Comparison of ENCODE assay signal across 1 cellular context in the genomic region with DNA sequence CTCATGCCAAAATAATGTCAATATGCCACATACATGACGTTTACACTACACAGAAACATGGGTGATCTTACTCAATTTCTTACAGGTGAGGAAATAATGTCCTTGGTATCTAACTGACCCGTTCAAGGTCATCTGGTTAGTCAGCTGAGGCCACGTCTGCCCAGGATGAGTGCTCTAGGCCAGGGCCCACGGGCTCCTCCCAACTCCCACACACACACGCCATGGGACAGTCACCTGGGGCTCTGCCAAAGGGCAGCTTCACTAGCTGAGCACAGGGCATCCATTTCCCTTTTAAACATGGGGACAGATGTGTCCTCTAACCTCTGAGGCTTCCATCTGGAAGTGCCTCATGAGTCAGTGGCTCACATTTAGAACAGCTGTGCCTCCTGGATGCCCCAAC.
TF ChIP-seq lines count a peak whose summit lies in the region.

No MANE protein-coding gene starts in this region.

TF ChIP-seq in SK-N-SH, 30 proteins besides CTCF, POLR2A, EP300 and RAD21 (continued from another document):
- peak; percentile 73 for TF ChIP-seq NFIC (IDR thresholded peaks at IDR 0.05; ENCODE audit: borderline replicate concordance)
- TF ChIP-seq, protein P1, sequence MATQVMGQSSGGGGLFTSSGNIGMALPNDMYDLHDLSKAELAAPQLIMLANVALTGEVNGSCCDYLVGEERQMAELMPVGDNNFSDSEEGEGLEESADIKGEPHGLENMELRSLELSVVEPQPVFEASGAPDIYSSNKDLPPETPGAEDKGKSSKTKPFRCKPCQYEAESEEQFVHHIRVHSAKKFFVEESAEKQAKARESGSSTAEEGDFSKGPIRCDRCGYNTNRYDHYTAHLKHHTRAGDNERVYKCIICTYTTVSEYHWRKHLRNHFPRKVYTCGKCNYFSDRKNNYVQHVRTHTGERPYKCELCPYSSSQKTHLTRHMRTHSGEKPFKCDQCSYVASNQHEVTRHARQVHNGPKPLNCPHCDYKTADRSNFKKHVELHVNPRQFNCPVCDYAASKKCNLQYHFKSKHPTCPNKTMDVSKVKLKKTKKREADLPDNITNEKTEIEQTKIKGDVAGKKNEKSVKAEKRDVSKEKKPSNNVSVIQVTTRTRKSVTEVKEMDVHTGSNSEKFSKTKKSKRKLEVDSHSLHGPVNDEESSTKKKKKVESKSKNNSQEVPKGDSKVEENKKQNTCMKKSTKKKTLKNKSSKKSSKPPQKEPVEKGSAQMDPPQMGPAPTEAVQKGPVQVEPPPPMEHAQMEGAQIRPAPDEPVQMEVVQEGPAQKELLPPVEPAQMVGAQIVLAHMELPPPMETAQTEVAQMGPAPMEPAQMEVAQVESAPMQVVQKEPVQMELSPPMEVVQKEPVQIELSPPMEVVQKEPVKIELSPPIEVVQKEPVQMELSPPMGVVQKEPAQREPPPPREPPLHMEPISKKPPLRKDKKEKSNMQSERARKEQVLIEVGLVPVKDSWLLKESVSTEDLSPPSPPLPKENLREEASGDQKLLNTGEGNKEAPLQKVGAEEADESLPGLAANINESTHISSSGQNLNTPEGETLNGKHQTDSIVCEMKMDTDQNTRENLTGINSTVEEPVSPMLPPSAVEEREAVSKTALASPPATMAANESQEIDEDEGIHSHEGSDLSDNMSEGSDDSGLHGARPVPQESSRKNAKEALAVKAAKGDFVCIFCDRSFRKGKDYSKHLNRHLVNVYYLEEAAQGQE (IDR thresholded peaks at IDR 0.05; ENCODE audit: low read depth, low read length) = no peak
